Comparison of ENCODE assay signal across 8 cellular contexts in the genomic region with DNA sequence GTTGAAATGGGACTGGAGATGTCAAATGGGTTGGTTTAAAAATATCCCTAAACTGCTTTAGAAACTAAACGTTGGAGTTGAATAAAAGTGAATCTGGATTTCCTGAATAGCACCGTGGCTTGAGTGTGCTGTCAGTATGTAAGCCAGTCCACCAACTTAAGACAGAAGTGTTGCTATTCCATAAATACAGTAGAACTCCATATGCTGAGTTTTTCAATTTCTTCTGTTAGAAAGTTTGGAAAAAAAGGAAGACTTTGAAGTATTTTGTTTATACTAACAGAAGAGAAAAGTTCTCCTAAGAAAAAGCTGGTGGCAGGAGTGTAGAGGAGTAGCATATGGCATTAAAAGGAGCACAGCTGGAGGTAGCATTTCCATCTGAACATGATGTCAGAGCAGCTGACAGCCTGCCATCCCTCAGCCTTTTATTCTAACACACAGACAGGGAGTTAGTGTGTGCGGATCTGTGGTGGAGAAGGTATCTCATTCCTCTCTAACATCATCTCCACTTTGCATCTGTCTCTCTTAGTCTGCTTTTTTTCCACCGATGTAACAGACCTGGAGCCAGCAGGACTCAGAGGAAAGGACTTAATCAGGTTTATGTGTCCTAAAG. TPM values are rescaled to one million over a fixed set of nuclear protein-coding genes. Genes with fewer than 3 reads are reported as not detected.
DNase-seq lines count a peak whose midpoint lies in the region; ATAC-seq lines count a peak whose summit lies in the region.

TSS of gene ZBTB18 (plus strand) at position 449 of the 610 bp plus-strand sequence. CDS start at position 598, 149 bp downstream.

- 20% methylated on average over 1 of the region's 4 CpGs; no CpG with 5 or more reads in 1 of the 2 experiments for WGBS in mesodermal cell (ENCODE audit: insufficient coverage in 2 of 2), 2 experiments

- in situ Hi-C loops in endometrial microvascular endothelial cells (cut with HindIII; ENCODE audit: inconsistent ontology term, low pct_unique_long_range_greater_than_20kb, low sequenced_read_pairs), result no loop called here

- peaks cover 50% of the 10 kb centered on the region for H3K4me1 ChIP-seq in CD8-positive, alpha-beta memory T cell (ENCODE audit: insufficient read depth, low read length)
- H3K4me1 ChIP-seq in SJCRH30 (peaks cover 20% of the 10 kb centered on the region), mesodermal cell (ENCODE audit: control insufficient read depth, insufficient read depth, low read length, poor library complexity, severe bottlenecking) (peaks cover 22% of the 10 kb centered on the region)

- peak in 1 of 5 donors; percentile 32 for DNase-seq in CD8-positive, alpha-beta memory T cell
- DNase-seq in Jurkat, Clone E6-1 (ENCODE audit: low read depth, low spot score), result peak; percentile 28
- DNase-seq in SJCRH30 (peak; percentile 85 to 94), ureter (ENCODE audit: low spot score) (no peak)
- DNase-seq in stimulated activated CD4-positive, alpha-beta T cell treated with anti-CD3 and anti-CD28 coated beads, Interleukin-2, amount 100 ng/mL, for 48 hours, result no peak

- CTCF ChIA-PET in CD8-positive, alpha-beta memory T cell (lab: Charles Lee), result interaction anchor here (1.0 to 4.2 kb wide), 3 partner anchors 9 to 24 kb away, joined by 3 to 22 read pairs (median 4); no protein-coding TSS in a partner anchor

- H3K36me3 Mint-ChIP-seq in CD8-positive, alpha-beta memory T cell, result peaks cover 0 to 21% (median 3%) of the 10 kb centered on the region in 3 donors

- peak within 1 kb of the TSS in 6 of 7 donors; percentile 94 to 99 (median 96) for H3K4me3 Mint-ChIP-seq in CD8-positive, alpha-beta memory T cell

- H3K27me3 Mint-ChIP-seq in CD8-positive, alpha-beta memory T cell, result peaks cover 0 to 2% of the 10 kb centered on the region in 2 donors

- H3K4me1 Mint-ChIP-seq in CD8-positive, alpha-beta memory T cell, result peaks cover 20 to 35% (median 24%) of the 10 kb centered on the region in 3 donors

- no peak for ATAC-seq in HG03175 (IDR thresholded peaks at IDR 0.05; ENCODE audit: unreplicated experiment)

- no peak within 1 kb of the TSS for H3K27ac ChIP-seq in CD8-positive, alpha-beta memory T cell (ENCODE audit: low read depth, low read length)
- H3K27ac ChIP-seq in SJCRH30, result peak within 1 kb of the TSS; percentile 94
- H3K27ac ChIP-seq in mesodermal cell (ENCODE audit: low read depth, low read length, severe bottlenecking), result no peak within 1 kb of the TSS

- H3K27ac Mint-ChIP-seq in CD8-positive, alpha-beta memory T cell, result peak within 1 kb of the TSS in 6 of 8 donors; percentile 89 to 98 (median 94)

- no peaks in the 10 kb centered on the region for H3K36me3 ChIP-seq in CD8-positive, alpha-beta memory T cell (ENCODE audit: insufficient read depth, low read length)
- H3K36me3 ChIP-seq in SJCRH30 (peaks cover 23% of the 10 kb centered on the region), mesodermal cell (ENCODE audit: control insufficient read depth, insufficient read depth, low read length) (peaks cover 17% of the 10 kb centered on the region)

- no peaks in the 10 kb centered on the region for H3K9me3 Mint-ChIP-seq in CD8-positive, alpha-beta memory T cell

- H3K27me3 ChIP-seq in CD8-positive, alpha-beta memory T cell (ENCODE audit: insufficient read depth, low read length, poor library complexity, severe bottlenecking), result no peaks in the 10 kb centered on the region
- no peaks in the 10 kb centered on the region for H3K27me3 ChIP-seq in SJCRH30

- peak within 1 kb of the TSS; percentile 72 for H3K4me3 ChIP-seq in CD8-positive, alpha-beta memory T cell (ENCODE audit: low read length)
- H3K4me3 ChIP-seq in Jurkat, Clone E6-1 (ENCODE audit: low read length), result no peak within 1 kb of the TSS; the same call in 1 of the 2 replicates
- H3K4me3 ChIP-seq in SJCRH30 (peak within 1 kb of the TSS; percentile 70), mesodermal cell (ENCODE audit: extremely low read depth, insufficient read depth, low read length, poor library complexity, severe bottlenecking) (peak within 1 kb of the TSS; percentile 67)

- POLR2A ChIA-PET in CD8-positive, alpha-beta memory T cell (lab: Charles Lee), result interaction anchor here (3.1 kb wide), 1 partner anchor 24 kb away, joined by 15 read pairs; no protein-coding TSS in a partner anchor

- H3K9me3 ChIP-seq in CD8-positive, alpha-beta memory T cell (ENCODE audit: low read length), result no peaks in the 10 kb centered on the region
- H3K9me3 ChIP-seq in SJCRH30 (replicated peaks), result no peaks in the 10 kb centered on the region
- no peaks in the 10 kb centered on the region for H3K9me3 ChIP-seq in mesodermal cell (ENCODE audit: control insufficient read depth, low read length)

RNA-seq across cellular contexts. Expression of gene ZBTB18, which starts in this region (rescaled TPM):
- total RNA-seq in CD8-positive, alpha-beta memory T cell, result 1 to 10 TPM; 9.1 to 9.9 TPM
- polyA plus RNA-seq in CD8-positive, alpha-beta memory T cell, result 1.5 TPM
- 10.9 TPM for polyA plus RNA-seq in Jurkat, Clone E6-1 (2012; ENCODE audit: insufficient read depth, insufficient read length)
- total RNA-seq in SJCRH30 (2014; rRNA removed; shearing (Covaris generic)), result 47.1 and 51.7 TPM in 2 replicates
- total RNA-seq in endometrial microvascular endothelial cells (ENCODE audit: inconsistent ontology term) (23.1 TPM), ureter (14.2 TPM)
- polyA plus RNA-seq in mesodermal cell (2013, experiment 1 of 2), result 9.6 TPM
- polyA plus RNA-seq in mesodermal cell (2013, experiment 2 of 2), result 9.5 TPM

Comparison
In these comparisons a context has a peak if more than half of its experiments do, and no peak if none do; other contexts are left out.
1. DNase-seq: peak in Jurkat, Clone E6-1 (single experiment) and SJCRH30 (2 of 2); none in ureter (single experiment) and stimulated activated CD4-positive, alpha-beta T cell treated with anti-CD3 and anti-CD28 coated beads, Interleukin-2, amount 100 ng/mL, for 48 hours (0 of 2).